32 cellular contexts compared by ENCODE assay signal in genomic region chr6:8819446-8819845, GRCh38.
"Had no signal": no experiment of that assay in that cellular context is flagged by ENCODE, and none has a peak within 500 bp of the region (broad histone marks: within the 10 kb centered on the region; RNA-seq: fewer than 3 reads in every experiment).

No MANE protein-coding gene starts in this region.

- H3K9me3 Mint-ChIP-seq: dendritic cell treated with granulocyte-macrophage colony-stimulating factor and Interleukin-4, amounts not matched to agents 40 ng/mL and 50 ng/mL, for 4 days had no signal

- FAIRE-seq: pancreas, small intestine had no signal

- H3K4me1 Mint-ChIP-seq: central memory CD8-positive, alpha-beta T cell; immature natural killer cell; naive B cell had no signal

- H3K36me3 ChIP-seq: colonic mucosa, esophagus muscularis mucosa, heart right ventricle, neutrophil, pancreas, right lobe of liver, tibial artery had no signal

- H3K9me3 ChIP-seq: colonic mucosa, mucosa of descending colon, neutrophil, pancreas, right lobe of liver, testis, tibial artery had no signal

- H3K36me3 Mint-ChIP-seq: immature natural killer cell; mesothelial cell of epicardium; naive B cell; natural killer cell treated with Interleukin-12 subunit alpha and Interleukin-12 subunit beta and Interleukin-15 and Interleukin-18, amount 100 ng/mL, for 72 hours; type B pancreatic cell had no signal

- H3K27me3 ChIP-seq: colonic mucosa, esophagus muscularis mucosa, heart right ventricle, neutrophil, pancreas, right lobe of liver, testis, tibial artery had no signal

- H3K4me3 Mint-ChIP-seq: central memory CD8-positive, alpha-beta T cell; dendritic cell treated with granulocyte-macrophage colony-stimulating factor and Interleukin-4, amounts not matched to agents 40 ng/mL and 50 ng/mL, for 4 days; immature natural killer cell; mesothelial cell of epicardium; naive B cell; natural killer cell treated with Interleukin-12 subunit alpha and Interleukin-12 subunit beta and Interleukin-15 and Interleukin-18, amount 100 ng/mL, for 72 hours; neural crest cell; type B pancreatic cell had no signal

- H3K4me3 ChIP-seq: colonic mucosa, esophagus muscularis mucosa, heart right ventricle, lung, mucosa of descending colon, pancreas, right lobe of liver, testis, tibial artery had no signal

- H3K27ac Mint-ChIP-seq: dendritic cell treated with granulocyte-macrophage colony-stimulating factor and Interleukin-4, amounts not matched to agents 40 ng/mL and 50 ng/mL, for 4 days; immature natural killer cell; mesothelial cell of epicardium; naive B cell; natural killer cell treated with Interleukin-12 subunit alpha and Interleukin-12 subunit beta and Interleukin-15 and Interleukin-18, amount 100 ng/mL, for 72 hours; type B pancreatic cell had no signal

- DNase-seq: colonic mucosa; effector CD8-positive, alpha-beta T cell; foreskin melanocyte; glutamatergic neuron; heart right ventricle; hippocampal formation; immature natural killer cell; islet precursor cell; mesenchymal stem cell; mucosa of descending colon; naive B cell; pancreas; retina; right lobe of liver; small intestine; stimulated activated CD4-positive, alpha-beta T cell treated with anti-CD3 and anti-CD28 coated beads, Interleukin-12 subunit alpha, Interleukin-12 subunit beta, amount 100 ng/mL, for 4 hours; stimulated activated CD4-positive, alpha-beta T cell treated with anti-CD3 and anti-CD28 coated beads, Interleukin-1b, Interleukin-23, amount 100 ng/mL, for 48 hours; stimulated activated CD4-positive, alpha-beta T cell treated with anti-CD3 and anti-CD28 coated beads, Interleukin-4, amount 100 ng/mL, for 1 hour; stimulated activated CD8-positive, alpha-beta memory T cell treated with anti-CD3 and anti-CD28 coated beads, Interleukin-4, amount 100 ng/mL, for 48 hours; stimulated activated naive CD4-positive, alpha-beta T cell treated with Interleukin-2 at 50 U/mL for 16 hours; substantia nigra; testis; tibial artery had no signal

- H3K27me3 Mint-ChIP-seq: central memory CD8-positive, alpha-beta T cell; dendritic cell treated with granulocyte-macrophage colony-stimulating factor and Interleukin-4, amounts not matched to agents 40 ng/mL and 50 ng/mL, for 4 days; naive B cell; natural killer cell treated with Interleukin-12 subunit alpha and Interleukin-12 subunit beta and Interleukin-15 and Interleukin-18, amount 100 ng/mL, for 72 hours; type B pancreatic cell had no signal

- H3K4me1 ChIP-seq: colonic mucosa, esophagus muscularis mucosa, heart right ventricle, pancreas, right lobe of liver, testis, tibial artery had no signal

- H3K27ac ChIP-seq: colonic mucosa, esophagus muscularis mucosa, heart right ventricle, neutrophil, pancreas, right lobe of liver, testis, tibial artery had no signal
